ENCODE assay signal across 27 cellular contexts in genomic region chr2:64349143-64349530, GRCh38.
"Had no signal": no experiment of that assay in that cellular context is flagged by ENCODE, and none has a peak within 500 bp of the region (broad histone marks: within the 10 kb centered on the region; RNA-seq: fewer than 3 reads in every experiment).

No MANE protein-coding gene starts in this region.

- H3K9me3 ChIP-seq: esophagus muscularis mucosa, left lung, mucosa of descending colon, prostate gland, stomach, tibial artery had no signal

- FAIRE-seq: endothelial cell of umbilical vein, islet of Langerhans had no signal

- H3K9me3 Mint-ChIP-seq: natural killer cell treated with Interleukin-12 subunit alpha and Interleukin-12 subunit beta and Interleukin-15 and Interleukin-18, amount 100 ng/mL, for 72 hours; neural crest cell; type B pancreatic cell had no signal

- H3K4me1 ChIP-seq: esophagus muscularis mucosa, heart right ventricle, left lung, parathyroid adenoma, prostate gland, right atrium auricular region, stomach had no signal

- H2AFZ ChIP-seq: parathyroid adenoma had no signal

- H3K4me3 Mint-ChIP-seq: mesothelial cell of epicardium; naive B cell; natural killer cell treated with Interleukin-12 subunit alpha and Interleukin-12 subunit beta and Interleukin-15 and Interleukin-18, amount 100 ng/mL, for 72 hours; neural crest cell; stimulated activated effector memory CD8-positive, alpha-beta T cell treated with anti-CD3 and anti-CD28 coated beads, Interleukin-12 subunit alpha, Interleukin-12 subunit beta, amount 100 ng/mL, for 72 hours; type B pancreatic cell had no signal

- H3K36me3 Mint-ChIP-seq: mesothelial cell of epicardium; stimulated activated effector memory CD8-positive, alpha-beta T cell treated with anti-CD3 and anti-CD28 coated beads, Interleukin-12 subunit alpha, Interleukin-12 subunit beta, amount 100 ng/mL, for 72 hours; type B pancreatic cell had no signal

- H3K79me2 ChIP-seq: parathyroid adenoma had no signal

- H3K4me1 Mint-ChIP-seq: mesothelial cell of epicardium; naive B cell; stimulated activated effector memory CD8-positive, alpha-beta T cell treated with anti-CD3 and anti-CD28 coated beads, Interleukin-12 subunit alpha, Interleukin-12 subunit beta, amount 100 ng/mL, for 72 hours had no signal

- H3K9ac ChIP-seq: parathyroid adenoma had no signal

- H3K36me3 ChIP-seq: esophagus muscularis mucosa, heart right ventricle, left lung, prostate gland, right atrium auricular region, stomach, tibial artery had no signal

- H3K27ac Mint-ChIP-seq: mesothelial cell of epicardium; natural killer cell treated with Interleukin-12 subunit alpha and Interleukin-12 subunit beta and Interleukin-15 and Interleukin-18, amount 100 ng/mL, for 72 hours; stimulated activated effector memory CD8-positive, alpha-beta T cell treated with anti-CD3 and anti-CD28 coated beads, Interleukin-12 subunit alpha, Interleukin-12 subunit beta, amount 100 ng/mL, for 72 hours; type B pancreatic cell had no signal

- ATAC-seq: heart right ventricle; left lung; natural killer cell treated with Interleukin-12 subunit alpha and Interleukin-12 subunit beta and Interleukin-15 and Interleukin-18, amount 100 ng/mL, for 72 hours; sciatic nerve; stimulated activated effector memory CD8-positive, alpha-beta T cell treated with anti-CD3 and anti-CD28 coated beads, Interleukin-12 subunit alpha, Interleukin-12 subunit beta, amount 100 ng/mL, for 72 hours had no signal

- H3K27me3 Mint-ChIP-seq: type B pancreatic cell had no signal

- DNase-seq: cortex of kidney; effector CD4-positive, alpha-beta T cell; foreskin melanocyte; glutamatergic neuron; heart right ventricle; hippocampal formation; left cardiac atrium; left lung; mucosa of descending colon; naive B cell; stimulated activated CD4-positive, alpha-beta T cell treated with anti-CD3 and anti-CD28 coated beads, Interleukin-2, amount 100 ng/mL, for 24 hours; stimulated activated CD4-positive, alpha-beta T cell treated with anti-CD3 and anti-CD28 coated beads, Interleukin-4, amount 100 ng/mL, for 24 hours; stimulated activated naive CD4-positive, alpha-beta T cell treated with Interleukin-2 at 50 U/mL for 16 hours; stomach; tibial artery had no signal

- H3K4me3 ChIP-seq: esophagus muscularis mucosa, heart right ventricle, left lung, mucosa of descending colon, prostate gland, right atrium auricular region, stomach, tibial artery had no signal

- H3K27me3 ChIP-seq: esophagus muscularis mucosa, heart right ventricle, left lung, right atrium auricular region, stomach, tibial artery had no signal

- H3K27ac ChIP-seq: esophagus muscularis mucosa, heart right ventricle, left lung, parathyroid adenoma, prostate gland, right atrium auricular region, stomach, tibial artery had no signal
